In the genomic region with DNA sequence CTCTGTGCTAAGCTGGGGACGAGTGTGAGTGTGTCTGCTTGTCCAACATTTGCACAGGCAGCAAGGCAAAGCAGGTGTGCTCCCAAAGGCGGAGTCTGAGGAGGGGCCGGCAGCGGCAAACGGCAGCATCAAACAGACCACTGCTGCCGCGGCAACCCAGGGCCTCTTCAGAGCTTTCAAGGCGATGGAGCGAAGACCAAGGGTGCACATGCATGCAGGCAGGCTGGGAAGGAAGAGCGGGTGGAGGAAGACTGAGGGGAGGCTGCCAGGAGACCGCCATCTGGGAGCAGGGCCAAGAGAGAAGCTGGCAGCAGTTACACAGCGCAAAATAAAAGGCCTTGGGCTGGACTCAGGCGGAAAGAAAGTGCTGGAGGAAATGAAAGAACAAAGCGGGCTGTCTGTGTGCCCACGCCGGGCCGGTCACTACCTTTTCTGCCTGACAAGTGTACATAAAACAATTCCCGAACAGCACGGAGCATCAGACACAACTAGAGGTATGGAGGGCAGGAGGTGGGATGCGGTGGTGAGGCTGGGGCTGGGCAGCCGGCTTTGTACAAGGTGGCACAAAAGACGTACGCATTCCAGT, we compare ENCODE assay signal across 8 cellular contexts. TPM values are rescaled to one million over a fixed set of nuclear protein-coding genes. Genes with fewer than 3 reads are reported as not detected.
DNase-seq lines count a peak whose midpoint lies in the region; ATAC-seq and TF ChIP-seq lines count a peak whose summit lies in the region.

No MANE protein-coding gene starts in this region.

- H3K4me1 ChIP-seq in Peyer's patch = peaks cover 0 to 57% (median 0%) of the 10 kb centered on the region in 4 donors
- peaks cover 22% of the 10 kb centered on the region for H3K4me1 ChIP-seq in ovary (ENCODE audit: insufficient read depth)

- TF ChIP-seq CTCF in Peyer's patch (IDR thresholded peaks at IDR 0.05) (no peak), fibroblast of the aortic adventitia (IDR thresholded peaks at IDR 0.05; ENCODE audit: insufficient read depth, low read length) (no peak), ovary (IDR thresholded peaks at IDR 0.05) (no peak)

- no peaks in the 10 kb centered on the region for H3K27me3 ChIP-seq in Peyer's patch
- no peaks in the 10 kb centered on the region for H3K27me3 ChIP-seq in ovary

- no peaks in the 10 kb centered on the region for H3K9me3 Mint-ChIP-seq in effector memory CD8-positive, alpha-beta T cell

- H3K27ac Mint-ChIP-seq in effector memory CD8-positive, alpha-beta T cell = peak overlapping the region in 1 of 2 donors; percentile 85

- no peak overlapping the region for H3K4me3 Mint-ChIP-seq in effector memory CD8-positive, alpha-beta T cell

- in situ Hi-C loops in G401 (cut with HindIII; ENCODE audit: low sequenced_read_pairs) = no loop called here

- H3K9me3 ChIP-seq in Peyer's patch = no peaks in the 10 kb centered on the region
- H3K9me3 ChIP-seq in ovary = no peaks in the 10 kb centered on the region

- H3K27me3 Mint-ChIP-seq in effector memory CD8-positive, alpha-beta T cell = no peaks in the 10 kb centered on the region

- no peak overlapping the region for H3K4me3 ChIP-seq in Peyer's patch
- H3K4me3 ChIP-seq in fibroblast of the aortic adventitia (ENCODE audit: low read depth, low read length) = no peak overlapping the region
- H3K4me3 ChIP-seq in ovary = no peak overlapping the region

- WGBS in ovary, 3 donors = 10 to 25% (median 14%) methylated on average over 23 of the region's 23 CpGs

- DNase-seq in G401 (ENCODE audit: low spot score) (peak; percentile 93), Peyer's patch (no peak), fibroblast of the aortic adventitia (ENCODE audit: low read depth) (peak; percentile 74), ovary (peak; percentile 79 to 89 (median 87)), HK-2 (ENCODE audit: unreplicated experiment) (no peak), NCI-H526 treated with DMSO at 0.1 percent for 48 hours (lab: John Stamatoyannopoulos, UW) (no peak)
- no peak for DNase-seq in effector memory CD8-positive, alpha-beta T cell

- peaks cover 5 to 7% of the 10 kb centered on the region in 2 donors for H3K4me1 Mint-ChIP-seq in effector memory CD8-positive, alpha-beta T cell (ENCODE audit: low read depth in 2 of 2)

- H3K27ac ChIP-seq in Peyer's patch = peak overlapping the region; percentile 38 to 72 (median 62)
- peak overlapping the region in 1 of 2 donors; percentile 68 for H3K27ac ChIP-seq in ovary

- intact Hi-C loops in ovary (cut with DNase I) = loop anchor here in 1 of 4 donors (5.0 kb wide), 1 partner anchor 42 kb away; no protein-coding TSS in a partner anchor

- TF ChIP-seq POLR2A in Peyer's patch (IDR thresholded peaks at IDR 0.05) = no peak
- TF ChIP-seq POLR2A in ovary (IDR thresholded peaks at IDR 0.05) = no peak

- peaks cover 58% of the 10 kb centered on the region for H3K36me3 Mint-ChIP-seq in effector memory CD8-positive, alpha-beta T cell (ENCODE audit: insufficient read depth)

- ATAC-seq in HG03439 (IDR thresholded peaks at IDR 0.05; ENCODE audit: unreplicated experiment) = no peak
- ATAC-seq in effector memory CD8-positive, alpha-beta T cell (replicated peaks) = no peak

- H3K36me3 ChIP-seq in Peyer's patch (peaks cover 0 to 94% (median 5%) of the 10 kb centered on the region in 3 donors), ovary (no peaks in the 10 kb centered on the region)

- no peak for TF ChIP-seq EP300 in ovary (IDR thresholded peaks at IDR 0.05)

RNA-seq across cellular contexts. Expression of a gene that starts 8.5 kb away (rescaled TPM):
- total RNA-seq in G401 (2014; rRNA removed; shearing (Covaris generic)) = 25.9 and 27.4 TPM in 2 replicates
- total RNA-seq in Peyer's patch (10 to 100 TPM in 3 of 4 donors, 1 to 10 TPM in 1; 9.0 to 18.2 (median 11.2) TPM), fibroblast of the aortic adventitia (ENCODE audit: low replicate concordance) (8.7 and 15.8 TPM in 2 replicates), ovary (10 to 100 TPM in 6 of 7 donors, 1 to 10 TPM in 1; 7.9 to 15.1 (median 11.3) TPM)
- 10 to 100 TPM in 1 of 2 donors, 1 to 10 TPM in 1; 8.9 to 12.6 TPM for polyA plus RNA-seq in ovary

RNA-seq across cellular contexts. Expression of a gene that starts 25.9 kb away (rescaled TPM):
- 133 and 147 TPM in 2 replicates for total RNA-seq in G401 (2014; rRNA removed; shearing (Covaris generic))
- 10 to 100 TPM in 2 of 4 donors, 1 to 10 TPM in 2; 2.1 to 14.0 (median 8.6) TPM for total RNA-seq in Peyer's patch
- total RNA-seq in fibroblast of the aortic adventitia (ENCODE audit: low replicate concordance) = 5.1 and 18.1 TPM in 2 replicates
- total RNA-seq in ovary = 10 to 100 TPM in 6 of 7 donors, 1 to 10 TPM in 1; 5.5 to 34.8 (median 28.4) TPM
- polyA plus RNA-seq in ovary = 10 to 100 TPM; 24.3 to 29.9 TPM

Comparison
In these comparisons a context has a peak if more than half of its experiments do, and no peak if none do; other contexts are left out.
1. DNase-seq: peak in G401 (single experiment), fibroblast of the aortic adventitia (single experiment) and ovary (5 of 5); none in Peyer's patch (0 of 3), HK-2 (single experiment), NCI-H526 treated with DMSO at 0.1 percent for 48 hours (single experiment) and effector memory CD8-positive, alpha-beta T cell (0 of 3).